23 cellular contexts compared by ENCODE assay signal in the genomic region with DNA sequence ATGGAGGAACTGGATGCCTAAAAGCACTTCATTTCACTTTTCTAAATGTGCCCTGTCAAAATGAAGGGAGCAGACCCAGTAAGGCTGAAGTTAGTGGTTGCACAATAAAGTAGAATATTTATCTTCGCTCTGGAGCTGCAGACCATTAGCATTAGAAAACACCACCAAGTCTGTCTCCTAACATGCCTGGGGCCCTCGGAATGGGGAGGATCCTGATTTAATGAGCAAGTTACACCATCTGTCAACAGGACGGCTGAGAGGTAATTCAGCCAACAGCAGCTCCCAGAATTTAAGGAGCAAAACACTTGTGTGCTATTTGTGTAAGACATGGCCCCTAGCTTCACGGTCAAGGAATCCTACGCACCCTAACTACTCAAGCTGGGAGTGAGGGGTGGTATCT. TPM values are rescaled to one million over a fixed set of nuclear protein-coding genes. Genes with fewer than 3 reads are reported as not detected.
A peak's percentile ranks its signal among the peaks of the same experiment; 100 is the strongest.
DNase-seq lines count a peak whose midpoint lies in the region; ATAC-seq, FAIRE-seq and TF ChIP-seq lines count a peak whose summit lies in the region.
"Had no signal": no experiment of that assay in that cellular context is flagged by ENCODE, and none has a peak within 500 bp of the region (broad histone marks: within the 10 kb centered on the region; RNA-seq: fewer than 3 reads in every experiment).

No MANE protein-coding gene starts in this region.

- H3K4me1 ChIP-seq in keratinocyte (ENCODE audit: control insufficient read depth, extremely low read depth, insufficient read depth, low read length): peaks cover 23% of the 10 kb centered on the region
- no peaks in the 10 kb centered on the region for H3K4me1 ChIP-seq in tibial artery

- H3K4me3 ChIP-seq in WERI-Rb-1 (ENCODE audit: low read depth, low read length) (peak overlapping the region; percentile 18), keratinocyte (ENCODE audit: control insufficient read depth in 2 of 3, extremely low read depth in 1 of 3, insufficient read depth in 2 of 3, low read depth in 1 of 3, low read length in 3 of 3) (no peak overlapping the region), tibial artery (no peak overlapping the region)
- H3K4me3 ChIP-seq: K562, SK-N-MC had no signal

- H3K27me3 Mint-ChIP-seq in stimulated activated naive CD8-positive, alpha-beta T cell treated with anti-CD3 and anti-CD28 coated beads, Interleukin-15, amount 100 ng/mL, for 72 hours: peaks cover 18% of the 10 kb centered on the region

- no peaks in the 10 kb centered on the region for H3K9me1 ChIP-seq in keratinocyte (ENCODE audit: control insufficient read depth, extremely low read depth, insufficient read depth, low read length)

- H3K4me3 Mint-ChIP-seq in stimulated activated naive CD8-positive, alpha-beta T cell treated with anti-CD3 and anti-CD28 coated beads, Interleukin-15, amount 100 ng/mL, for 72 hours: no peak overlapping the region
- H3K4me3 Mint-ChIP-seq: CD4-positive, alpha-beta memory T cell had no signal

- H3K9ac ChIP-seq in keratinocyte (ENCODE audit: control insufficient read depth, extremely low read depth, insufficient read depth, low read length): no peak overlapping the region

- H2AFZ ChIP-seq in keratinocyte (ENCODE audit: control insufficient read depth, low read length): peak overlapping the region; percentile 28

- H3K79me2 ChIP-seq in keratinocyte (ENCODE audit: control insufficient read depth, insufficient read depth, low read length): no peaks in the 10 kb centered on the region

- no peaks in the 10 kb centered on the region for H3K9me3 Mint-ChIP-seq in stimulated activated naive CD8-positive, alpha-beta T cell treated with anti-CD3 and anti-CD28 coated beads, Interleukin-15, amount 100 ng/mL, for 72 hours

- H3K9me3 ChIP-seq in WERI-Rb-1 (ENCODE audit: severe bottlenecking): no peaks in the 10 kb centered on the region
- no peaks in the 10 kb centered on the region for H3K9me3 ChIP-seq in keratinocyte (ENCODE audit: control insufficient read depth, low read depth, low read length)
- no peaks in the 10 kb centered on the region for H3K9me3 ChIP-seq in tibial artery

- dilution Hi-C loops in keratinocyte (cut with MboI; ENCODE audit: extremely low pct_ligation_motif_present, low sequenced_read_pairs): no loop called here

- no peaks in the 10 kb centered on the region for H3K36me3 ChIP-seq in WERI-Rb-1
- no peaks in the 10 kb centered on the region for H3K36me3 ChIP-seq in keratinocyte (ENCODE audit: control insufficient read depth in 2 of 2, extremely low read depth in 1 of 2, insufficient read depth in 2 of 2, low read length in 2 of 2)
- H3K36me3 ChIP-seq in tibial artery: no peaks in the 10 kb centered on the region

- intact Hi-C loops in tibial artery (cut with DNase I; ENCODE audit: low total_unique reads): no loop called here

- FAIRE-seq in keratinocyte (lab: Jason Lieb, UNC): no peak
- FAIRE-seq: D721Med, GM19239, HTR-8/SVneo, K562, RCC 7860 had no signal

- H3K27me3 ChIP-seq in WERI-Rb-1 (ENCODE audit: insufficient read depth, low read depth, severe bottlenecking): no peaks in the 10 kb centered on the region
- H3K27me3 ChIP-seq in keratinocyte (ENCODE audit: control insufficient read depth, extremely low read depth, insufficient read depth, low read length): no peaks in the 10 kb centered on the region
- no peaks in the 10 kb centered on the region for H3K27me3 ChIP-seq in tibial artery

- H3K27ac Mint-ChIP-seq in stimulated activated naive CD8-positive, alpha-beta T cell treated with anti-CD3 and anti-CD28 coated beads, Interleukin-15, amount 100 ng/mL, for 72 hours: no peak overlapping the region
- H3K27ac Mint-ChIP-seq: CD4-positive, alpha-beta memory T cell had no signal

- H4K20me1 ChIP-seq in keratinocyte (ENCODE audit: control insufficient read depth, extremely low read depth, insufficient read depth, low read length): no peaks in the 10 kb centered on the region

- H3K4me2 ChIP-seq in keratinocyte (ENCODE audit: control insufficient read depth, extremely low read depth, insufficient read depth, low read depth, low read length): no peak overlapping the region

- no peaks in the 10 kb centered on the region for H3K4me1 Mint-ChIP-seq in stimulated activated naive CD8-positive, alpha-beta T cell treated with anti-CD3 and anti-CD28 coated beads, Interleukin-15, amount 100 ng/mL, for 72 hours
- H3K4me1 Mint-ChIP-seq: CD4-positive, alpha-beta memory T cell had no signal

- no peak for ATAC-seq in GM21367 (IDR thresholded peaks at IDR 0.05; ENCODE audit: unreplicated experiment)
- no peak for ATAC-seq in stimulated activated naive CD8-positive, alpha-beta T cell treated with anti-CD3 and anti-CD28 coated beads, Interleukin-15, amount 100 ng/mL, for 72 hours
- ATAC-seq: K562 had no signal

- peak; percentile 62 for DNase-seq in D341Med (ENCODE audit: low spot score)
- DNase-seq in NCI-H1694 (lab: John Stamatoyannopoulos, UW): peak; percentile 85
- DNase-seq in WERI-Rb-1: peak; percentile 75
- no peak for DNase-seq in keratinocyte (ENCODE audit: low read depth, low spot score)
- no peak for DNase-seq in stimulated activated naive CD8-positive, alpha-beta T cell treated with anti-CD3 and anti-CD28 coated beads, Interleukin-15, amount 100 ng/mL, for 72 hours
- DNase-seq in tibial artery: no peak
- no peak for DNase-seq in HuH-7.5 (ENCODE audit: low spot score)
- DNase-seq: CD4-positive, alpha-beta memory T cell; HCEC 1CT; MV-4-11; NCI-H1417 treated with DMSO at 0.1 percent for 48 hours; NCI-H2029 treated with DMSO at 0.1 percent for 48 hours; NCI-H510A treated with DMSO at 0.1 percent for 48 hours; Right ventricle myocardium superior had no signal

- peak overlapping the region; percentile 67 for H3K27ac ChIP-seq in WERI-Rb-1
- H3K27ac ChIP-seq in keratinocyte (ENCODE audit: control insufficient read depth, insufficient read depth, low read length): no peak overlapping the region
- H3K27ac ChIP-seq in tibial artery: no peak overlapping the region
- H3K27ac ChIP-seq: HL-60, SK-N-MC had no signal

- no peak for TF ChIP-seq CTCF in WERI-Rb-1 (IDR thresholded peaks at IDR 0.05; ENCODE audit: low read depth, low read length)
- TF ChIP-seq CTCF in keratinocyte (optimal IDR thresholded peaks at IDR 0.05 in 1 of 3, IDR thresholded peaks at IDR 0.05 in 1 of 3, conservative IDR thresholded peaks at IDR 0.05 in 1 of 3; ENCODE audit: extremely low read depth in 1 of 3, insufficient read depth in 2 of 3, low read length in 3 of 3): no peak
- no peak for TF ChIP-seq CTCF in tibial artery (IDR thresholded peaks at IDR 0.05)

RNA-seq across cellular contexts. Expression of gene CA10, which starts 22.3 kb away (rescaled TPM):
- polyA plus RNA-seq in keratinocyte: 0.80 to 2.9 TPM (median 2.2 TPM) in 3 replicates
- polyA plus RNA-seq in keratinocyte (2011; ENCODE audit: low read depth): not detected
- 1.5 and 2.2 TPM in 2 replicates for polyA plus RNA-seq in keratinocyte (2011; cell fraction: cytosol; rRNA removed)
- 1.6 TPM in 2 replicates for polyA plus RNA-seq in keratinocyte (2011; cell fraction: nucleus; rRNA removed)
- 1.7 TPM in 1 of 2 replicates, not detected in the other for polyA plus RNA-seq in keratinocyte (2012; ENCODE audit: low replicate concordance)
- polyA minus RNA-seq in keratinocyte: 0.63 to 8.3 TPM (median 2.6 TPM) in 3 replicates
- polyA minus RNA-seq in keratinocyte (2011; cell fraction: cytosol; rRNA and poly(A)+ RNA removed): 1.5 TPM
- 1.7 and 3.3 TPM in 2 replicates for polyA minus RNA-seq in keratinocyte (2011; cell fraction: nucleus; rRNA and poly(A)+ RNA removed)
- polyA plus RNA-seq: BJ, K562 had no signal

Comparison
In these comparisons a context has a peak if more than half of its experiments do, and no peak if none do; other contexts are left out.
1. DNase-seq: peak in D341Med (single experiment), NCI-H1694 (single experiment) and WERI-Rb-1 (single experiment); none in keratinocyte (single experiment), stimulated activated naive CD8-positive, alpha-beta T cell treated with anti-CD3 and anti-CD28 coated beads, Interleukin-15, amount 100 ng/mL, for 72 hours (0 of 2), tibial artery (0 of 2) and HuH-7.5 (single experiment).